ENCODE assay signal across 33 cellular contexts in genomic region chr12:109290061-109290460, GRCh38. TPM values are rescaled to one million over a fixed set of nuclear protein-coding genes. Genes with fewer than 3 reads are reported as not detected.
"Had no signal": no experiment of that assay in that cellular context is flagged by ENCODE, and none has a peak within 500 bp of the region (broad histone marks: within the 10 kb centered on the region; RNA-seq: fewer than 3 reads in every experiment).

No MANE protein-coding gene starts in this region.

- H3K27me3 ChIP-seq: Peyer's patch had no signal

- H3K36me3 Mint-ChIP-seq: activated CD8-positive, alpha-beta memory T cell treated with anti-CD3 and anti-CD28 coated beads, Interleukin-2, amount 10 ng/mL, durations not matched to agents 7 days and 5 days; activated naive CD4-positive, alpha-beta T cell treated with anti-CD3 and anti-CD28 coated beads, Interleukin-2, amount 10 ng/mL, durations not matched to agents 7 days and 5 days; activated naive CD8-positive, alpha-beta T cell had no signal

- ATAC-seq: activated CD8-positive, alpha-beta memory T cell treated with anti-CD3 and anti-CD28 coated beads, Interleukin-2, amount 10 ng/mL, durations not matched to agents 7 days and 5 days; activated naive CD8-positive, alpha-beta T cell treated with anti-CD3 and anti-CD28 coated beads, Interleukin-2, amount 50 U/mL, for 24 hours; PC-3 had no signal

- H3K4me1 ChIP-seq: SJCRH30 had no signal

- H3K4me3 Mint-ChIP-seq: activated B cell treated with CpG ODN at 0.5 μM for 24 hours; activated CD4-positive, alpha-beta memory T cell treated with anti-CD3 and anti-CD28 coated beads, Interleukin-2, amount 10 ng/mL, durations not matched to agents 7 days and 5 days; activated CD8-positive, alpha-beta memory T cell treated with anti-CD3 and anti-CD28 coated beads, Interleukin-2, amount 10 ng/mL, durations not matched to agents 7 days and 5 days; activated naive CD4-positive, alpha-beta T cell treated with anti-CD3 and anti-CD28 coated beads, Interleukin-2, amount 10 ng/mL, durations not matched to agents 7 days and 5 days; activated naive CD8-positive, alpha-beta T cell; activated naive CD8-positive, alpha-beta T cell treated with anti-CD3 and anti-CD28 coated beads, Interleukin-2, amount 50 U/mL, for 24 hours had no signal

- H3K9me3 ChIP-seq: Peyer's patch, SJCRH30 had no signal

- H3K4me3 ChIP-seq: Peyer's patch, SJCRH30, SK-N-MC had no signal

- H3K36me3 ChIP-seq: brain microvascular endothelial cell, Peyer's patch, SJCRH30 had no signal

- H3K27ac ChIP-seq: brain microvascular endothelial cell, Peyer's patch, SJCRH30, SK-N-MC had no signal

- H3K4me1 Mint-ChIP-seq: activated B cell treated with CpG ODN at 0.5 μM for 24 hours; activated CD4-positive, alpha-beta memory T cell treated with anti-CD3 and anti-CD28 coated beads, Interleukin-2, amount 10 ng/mL, durations not matched to agents 7 days and 5 days; activated CD8-positive, alpha-beta memory T cell treated with anti-CD3 and anti-CD28 coated beads, Interleukin-2, amount 10 ng/mL, durations not matched to agents 7 days and 5 days; activated naive CD4-positive, alpha-beta T cell treated with anti-CD3 and anti-CD28 coated beads, Interleukin-2, amount 10 ng/mL, durations not matched to agents 7 days and 5 days; activated naive CD8-positive, alpha-beta T cell treated with anti-CD3 and anti-CD28 coated beads, Interleukin-2, amount 50 U/mL, for 24 hours had no signal

- H3K9me3 Mint-ChIP-seq: activated B cell treated with CpG ODN at 0.5 μM for 24 hours; activated CD4-positive, alpha-beta memory T cell treated with anti-CD3 and anti-CD28 coated beads, Interleukin-2, amount 10 ng/mL, durations not matched to agents 7 days and 5 days; activated naive CD4-positive, alpha-beta T cell treated with anti-CD3 and anti-CD28 coated beads, Interleukin-2, amount 10 ng/mL, durations not matched to agents 7 days and 5 days; activated naive CD8-positive, alpha-beta T cell treated with anti-CD3 and anti-CD28 coated beads, Interleukin-2, amount 50 U/mL, for 24 hours had no signal

- H3K27ac Mint-ChIP-seq: activated B cell treated with CpG ODN at 0.5 μM for 24 hours; activated CD4-positive, alpha-beta memory T cell treated with anti-CD3 and anti-CD28 coated beads, Interleukin-2, amount 10 ng/mL, durations not matched to agents 7 days and 5 days; activated CD8-positive, alpha-beta memory T cell treated with anti-CD3 and anti-CD28 coated beads, Interleukin-2, amount 10 ng/mL, durations not matched to agents 7 days and 5 days; activated naive CD4-positive, alpha-beta T cell treated with anti-CD3 and anti-CD28 coated beads, Interleukin-2, amount 10 ng/mL, durations not matched to agents 7 days and 5 days; activated naive CD8-positive, alpha-beta T cell; activated naive CD8-positive, alpha-beta T cell treated with anti-CD3 and anti-CD28 coated beads, Interleukin-2, amount 50 U/mL, for 24 hours had no signal

- DNase-seq: activated B cell treated with CpG ODN at 0.5 μM for 24 hours; activated CD4-positive, alpha-beta memory T cell treated with anti-CD3 and anti-CD28 coated beads, Interleukin-2, amount 10 ng/mL, durations not matched to agents 7 days and 5 days; activated CD4-positive, alpha-beta T cell treated with anti-CD3 and anti-CD28 coated beads for 4 hours; activated CD4-positive, CD25-positive, alpha-beta regulatory T cell treated with anti-CD3 and anti-CD28 coated beads, Interleukin-2, amount 50 U/mL, for 72 hours; activated CD8-positive, alpha-beta memory T cell treated with anti-CD3 and anti-CD28 coated beads for 24 hours; activated CD8-positive, alpha-beta memory T cell treated with anti-CD3 and anti-CD28 coated beads, Interleukin-2, amount 10 ng/mL, durations not matched to agents 7 days and 5 days; activated CD8-positive, alpha-beta memory T cell treated with anti-CD3 and anti-CD28 coated beads, Interleukin-2, amount 50 U/mL, for 48 hours; activated effector memory CD4-positive, alpha-beta T cell treated with Interleukin-2 at 50 U/mL for 16 hours; activated naive CD4-positive, alpha-beta T cell treated with anti-CD3 and anti-CD28 coated beads, Interleukin-2, amount 10 ng/mL, durations not matched to agents 7 days and 5 days; activated naive CD8-positive, alpha-beta T cell treated with anti-CD3 and anti-CD28 coated beads, Interleukin-2, amount 50 U/mL, for 24 hours; activated T-cell treated with anti-CD3 and anti-CD28 coated beads, Interleukin-2, amount 50 U/mL, for 48 hours; brain microvascular endothelial cell; central memory CD4-positive, alpha-beta T cell; Karpas-422; KBM-7; NCI-H1048; NCI-H1105 treated with DMSO at 0.1 percent for 48 hours; NCI-H1436; NCI-H1930; NCI-H2081 treated with DMSO at 0.1 percent for 48 hours; NCI-H510A; NCI-H526; NCI-H748 treated with DMSO at 0.1 percent for 48 hours; NK-92 treated with Interleukin-12 subunit alpha and Interleukin-12 subunit beta, amount 100 ng/mL, for 24 hours; PC-3; Right ventricle myocardium superior; SJCRH30 had no signal

RNA-seq across cellular contexts. Expression of gene FOXN4, which starts 19.0 kb away (rescaled TPM):
- total RNA-seq: activated B cell treated with CpG ODN at 0.5 μM for 24 hours; activated CD4-positive, alpha-beta memory T cell treated with anti-CD3 and anti-CD28 coated beads, Interleukin-2, amount 10 ng/mL, durations not matched to agents 7 days and 5 days; activated CD8-positive, alpha-beta memory T cell treated with anti-CD3 and anti-CD28 coated beads, Interleukin-2, amount 10 ng/mL, durations not matched to agents 7 days and 5 days; MCF 10A; PC-3; Peyer's patch; Right ventricle myocardium superior; SJCRH30; T-helper 1 cell treated with Interleukin-12 subunit alpha and Interleukin-12 subunit beta and Interleukin-4 antibody, amounts not matched to agents 30 ng/mL and 1 ng/mL, for 36 hours; T-helper 2 cell treated with Interferon-gamma antibody and Interleukin-4, amounts not matched to agents 100 ng/mL and 5 ng/mL, for 36 hours had no signal

RNA-seq across cellular contexts. Expression of gene MYO1H, which starts 57.6 kb away (rescaled TPM):
- total RNA-seq: activated B cell treated with CpG ODN at 0.5 μM for 24 hours; activated CD4-positive, alpha-beta memory T cell treated with anti-CD3 and anti-CD28 coated beads, Interleukin-2, amount 10 ng/mL, durations not matched to agents 7 days and 5 days; activated CD8-positive, alpha-beta memory T cell treated with anti-CD3 and anti-CD28 coated beads, Interleukin-2, amount 10 ng/mL, durations not matched to agents 7 days and 5 days; MCF 10A; PC-3; Peyer's patch; SJCRH30; T-helper 1 cell treated with Interleukin-12 subunit alpha and Interleukin-12 subunit beta and Interleukin-4 antibody, amounts not matched to agents 30 ng/mL and 1 ng/mL, for 36 hours; T-helper 2 cell treated with Interferon-gamma antibody and Interleukin-4, amounts not matched to agents 100 ng/mL and 5 ng/mL, for 36 hours had no signal
